Comparison of ENCODE assay signal across 21 cellular contexts in the genomic region with DNA sequence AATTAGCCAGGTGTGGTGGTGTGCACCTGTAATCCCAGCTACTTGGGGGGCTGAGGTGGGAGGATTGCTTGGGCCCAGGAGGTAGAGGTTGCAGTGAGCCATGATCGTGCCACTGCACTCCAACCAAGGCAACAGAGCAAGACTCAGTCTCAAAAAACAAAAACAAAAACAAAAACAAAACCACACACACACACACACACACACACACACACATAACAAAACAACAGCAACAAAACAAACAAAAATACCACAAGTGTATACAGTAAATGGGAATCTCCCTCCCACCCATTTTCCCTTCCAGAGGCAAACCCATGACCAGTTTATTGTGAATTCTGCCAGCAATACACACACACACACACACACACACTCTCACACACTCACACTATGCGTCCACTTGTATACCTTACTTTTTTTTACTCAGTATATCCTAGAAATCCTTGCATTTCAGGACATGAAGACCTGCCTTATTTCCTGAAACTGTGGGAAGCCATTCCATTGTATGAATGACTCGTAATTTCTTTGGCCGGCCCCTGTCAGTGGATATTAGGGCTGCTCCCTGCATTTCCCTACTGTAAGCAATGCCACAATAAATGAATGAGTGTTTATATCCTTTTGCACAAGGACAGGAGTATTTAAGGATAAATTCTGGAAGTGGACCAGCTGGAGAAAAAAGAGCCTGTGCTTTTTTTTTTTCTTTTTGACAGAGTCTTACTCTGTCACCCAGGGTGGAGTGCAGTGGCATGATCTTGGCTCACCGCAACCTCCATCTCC. TPM values are rescaled to one million over a fixed set of nuclear protein-coding genes. Genes with fewer than 3 reads are reported as not detected.
DNase-seq lines count a peak whose midpoint lies in the region; ATAC-seq and TF ChIP-seq lines count a peak whose summit lies in the region.
"Had no signal": no experiment of that assay in that cellular context is flagged by ENCODE, and none has a peak within 500 bp of the region (broad histone marks: within the 10 kb centered on the region; RNA-seq: fewer than 3 reads in every experiment).

No MANE protein-coding gene starts in this region.

- CTCF ChIA-PET in HEK293 (lab: Yijun Ruan, JAX), result interaction anchor here (0.6 to 11.0 kb wide), 5 partner anchors 12 to 114 kb away, joined by 3 to 105 read pairs (median 4); a partner anchor contains a TSS
- CTCF ChIA-PET in naive thymus-derived CD4-positive, alpha-beta T cell (lab: Charles Lee), result no interaction called here

- WGBS in sigmoid colon, 2 donors, result 77 to 87% methylated on average over 5 of the region's 5 CpGs
- 71 to 73% methylated on average over 5 of the region's 5 CpGs for WGBS in tibial nerve, 2 donors

- peaks cover 0 to 3% (median 0%) of the 10 kb centered on the region in 5 donors for H3K36me3 Mint-ChIP-seq in naive thymus-derived CD4-positive, alpha-beta T cell
- H3K36me3 Mint-ChIP-seq: IgD-negative memory B cell had no signal

- intact Hi-C loops in sigmoid colon (cut with DNase I), result no loop called here
- intact Hi-C loops in naive thymus-derived CD4-positive, alpha-beta T cell (cut with micrococcal nuclease), result no loop called here

- H3K4me1 Mint-ChIP-seq in naive thymus-derived CD4-positive, alpha-beta T cell, result peaks cover 10 to 38% (median 30%) of the 10 kb centered on the region in 7 donors
- H3K4me1 Mint-ChIP-seq: H9 had no signal

- no peaks in the 10 kb centered on the region for H3K36me3 ChIP-seq in HEK293 (ENCODE audit: control insufficient read depth in 2 of 2, insufficient read depth in 1 of 2, low read length in 2 of 2)
- H3K36me3 ChIP-seq in sigmoid colon, result no peaks in the 10 kb centered on the region
- no peaks in the 10 kb centered on the region for H3K36me3 ChIP-seq in tibial nerve
- no peaks in the 10 kb centered on the region for H3K36me3 ChIP-seq in naive thymus-derived CD4-positive, alpha-beta T cell (ENCODE audit: control insufficient read depth in 2 of 3, insufficient read depth in 3 of 3, low read length in 3 of 3)

- POLR2A ChIA-PET in HEK293 (lab: Yijun Ruan, JAX), result no interaction called here
- POLR2A ChIA-PET in naive thymus-derived CD4-positive, alpha-beta T cell (lab: Charles Lee), result no interaction called here

- ATAC-seq in GM21360 (IDR thresholded peaks at IDR 0.05; ENCODE audit: unreplicated experiment), result no peak
- ATAC-seq in naive thymus-derived CD4-positive, alpha-beta T cell, result no peak

- H3K4me3 ChIP-seq in HEK293 (ENCODE audit: low read depth, low read length), result no peak overlapping the region
- no peak overlapping the region for H3K4me3 ChIP-seq in sigmoid colon
- no peak overlapping the region for H3K4me3 ChIP-seq in tibial nerve
- H3K4me3 ChIP-seq in naive thymus-derived CD4-positive, alpha-beta T cell (ENCODE audit: low read length), result no peak overlapping the region

- no peak overlapping the region for H3K27ac Mint-ChIP-seq in naive thymus-derived CD4-positive, alpha-beta T cell
- H3K27ac Mint-ChIP-seq: CD4-positive, alpha-beta T cell; IgD-negative memory B cell had no signal

- TF ChIP-seq EP300 in sigmoid colon (IDR thresholded peaks at IDR 0.05) (no peak), tibial nerve (IDR thresholded peaks at IDR 0.05) (no peak)

- TF ChIP-seq POLR2A in sigmoid colon (IDR thresholded peaks at IDR 0.05) (no peak), tibial nerve (IDR thresholded peaks at IDR 0.05) (no peak)

- H3K27me3 Mint-ChIP-seq in naive thymus-derived CD4-positive, alpha-beta T cell, result peaks cover 0 to 10% (median 0%) of the 10 kb centered on the region in 5 donors
- H3K27me3 Mint-ChIP-seq: CD4-positive, alpha-beta T cell; IgD-negative memory B cell had no signal

- H3K27ac ChIP-seq in HEK293 (ENCODE audit: extremely low read depth, low read depth, low read length), result no peak overlapping the region
- H3K27ac ChIP-seq in sigmoid colon, result no peak overlapping the region
- H3K27ac ChIP-seq in tibial nerve, result no peak overlapping the region
- H3K27ac ChIP-seq in naive thymus-derived CD4-positive, alpha-beta T cell (ENCODE audit: low read depth, low read length), result no peak overlapping the region

- DNase-seq in EH (ENCODE audit: low read depth) (peak; percentile 68), RPMI7951 (ENCODE audit: low read depth) (peak; percentile 18), sigmoid colon (peak; percentile 18), GM19240 (ENCODE audit: insufficient read length, low spot score) (no peak), tibial nerve (ENCODE audit: low spot score in 2 of 2) (no peak)
- no peak for DNase-seq in naive thymus-derived CD4-positive, alpha-beta T cell
- DNase-seq: COR-L47, DMS79 treated with DMSO at 0.1 percent for 48 hours, H9, NCI-H1417, NCI-H1694 treated with DMSO at 0.1 percent for 48 hours, NCI-H2081 treated with DMSO at 0.1 percent for 48 hours, NCI-H2171 treated with DMSO at 0.1 percent for 48 hours, NCI-H446, NCI-H526, OCI-M1, Right ventricle myocardium superior had no signal

- no peak overlapping the region for H3K4me3 Mint-ChIP-seq in naive thymus-derived CD4-positive, alpha-beta T cell
- H3K4me3 Mint-ChIP-seq: CD4-positive, alpha-beta T cell; H9; IgD-negative memory B cell had no signal

- peaks cover 0 to 6% (median 0%) of the 10 kb centered on the region in 11 donors for H3K9me3 Mint-ChIP-seq in naive thymus-derived CD4-positive, alpha-beta T cell
- H3K9me3 Mint-ChIP-seq: CD4-positive, alpha-beta T cell had no signal

- H3K4me1 ChIP-seq in HEK293 (ENCODE audit: control insufficient read depth, insufficient read depth, low read length), result peaks cover 23% of the 10 kb centered on the region
- peaks cover 0 to 29% (median 23%) of the 10 kb centered on the region in 4 donors for H3K4me1 ChIP-seq in sigmoid colon
- peaks cover 0 to 32% (median 15%) of the 10 kb centered on the region in 4 donors for H3K4me1 ChIP-seq in tibial nerve
- peaks cover 0 to 26% of the 10 kb centered on the region in 2 donors for H3K4me1 ChIP-seq in naive thymus-derived CD4-positive, alpha-beta T cell (ENCODE audit: control insufficient read depth in 2 of 2, insufficient read depth in 2 of 2, low read length in 2 of 2)

- TF ChIP-seq CTCF in HEK293 (tag by site-specific recombination; IDR thresholded peaks at IDR 0.05) (no peak), sigmoid colon (IDR thresholded peaks at IDR 0.05) (no peak), tibial nerve (IDR thresholded peaks at IDR 0.05) (no peak)

- peaks cover 3% of the 10 kb centered on the region for H3K9me3 ChIP-seq in HEK293 (ENCODE audit: control insufficient read depth, insufficient read depth, low read depth, low read length)
- H3K9me3 ChIP-seq in sigmoid colon, result peaks cover 0 to 5% (median 0%) of the 10 kb centered on the region in 4 donors
- H3K9me3 ChIP-seq in tibial nerve, result peaks cover 0 to 5% (median 0%) of the 10 kb centered on the region in 4 donors
- H3K9me3 ChIP-seq in naive thymus-derived CD4-positive, alpha-beta T cell (ENCODE audit: control insufficient read depth in 2 of 3, low read length in 3 of 3), result no peaks in the 10 kb centered on the region

- H3K27me3 ChIP-seq in sigmoid colon (no peaks in the 10 kb centered on the region), tibial nerve (no peaks in the 10 kb centered on the region)
- no peaks in the 10 kb centered on the region for H3K27me3 ChIP-seq in naive thymus-derived CD4-positive, alpha-beta T cell (ENCODE audit: control insufficient read depth in 2 of 2, insufficient read depth in 2 of 2, low read length in 2 of 2)

TF ChIP-seq in HEK293, 187 proteins besides CTCF, POLR2A, EP300 and RAD21 (continues in another document):
- TF ChIP-seq ZNF510 (tag by site-specific recombination; IDR thresholded peaks at IDR 0.05; ENCODE audit: insufficient replicate concordance), result no peak
- TF ChIP-seq ZBTB48 (tag by site-specific recombination; IDR thresholded peaks at IDR 0.05), result no peak
- no peak for TF ChIP-seq PRDM1 (tag by site-specific recombination; IDR thresholded peaks at IDR 0.05)
- no peak for TF ChIP-seq HOXA7 (CRISPR knock-in tag; IDR thresholded peaks at IDR 0.05; ENCODE audit: borderline replicate concordance)
- no peak for TF ChIP-seq ZNF302 (tag by site-specific recombination; IDR thresholded peaks at IDR 0.05; ENCODE audit: low read depth)
- no peak for TF ChIP-seq ZNF24 (tag by site-specific recombination; IDR thresholded peaks at IDR 0.05)
- TF ChIP-seq ZNF202 (tag by site-specific recombination; IDR thresholded peaks at IDR 0.05; ENCODE audit: borderline replicate concordance), result no peak

RNA-seq across cellular contexts. Expression of a gene that starts 6.9 kb away (rescaled TPM):
- total RNA-seq in RPMI7951 (2014; rRNA removed; shearing (Covaris generic)), result 12.9 and 14.3 TPM in 2 replicates
- total RNA-seq in sigmoid colon (10 to 100 TPM; 19.4 to 34.6 (median 22.6) TPM), tibial nerve (100 to 1,000 TPM in 2 of 4 donors, 10 to 100 TPM in 2; 52.2 to 119 (median 89.0) TPM)
- 10 to 100 TPM in 1 of 3 donors, 1 to 10 TPM in 2; 1.2 to 13.0 (median 6.0) TPM for polyA plus RNA-seq in sigmoid colon
- 10 to 100 TPM; 11.1 to 47.2 (median 17.5) TPM for total RNA-seq in naive thymus-derived CD4-positive, alpha-beta T cell
- 10 to 100 TPM; 11.5 to 37.6 TPM for polyA plus RNA-seq in naive thymus-derived CD4-positive, alpha-beta T cell

RNA-seq across cellular contexts. Expression of a gene that starts 52.3 kb away (rescaled TPM):
- total RNA-seq in RPMI7951 (2014; rRNA removed; shearing (Covaris generic)), result 134 and 145 TPM in 2 replicates
- total RNA-seq in sigmoid colon (10 to 100 TPM; 33.5 to 58.5 (median 52.1) TPM), tibial nerve (10 to 100 TPM; 43.7 to 57.2 (median 51.2) TPM)
- 100 to 1,000 TPM in 1 of 3 donors, 10 to 100 TPM in 2; 68.5 to 103 (median 92.1) TPM for polyA plus RNA-seq in sigmoid colon
- total RNA-seq in naive thymus-derived CD4-positive, alpha-beta T cell, result 10 to 100 TPM; 45.3 to 99.1 (median 53.4) TPM
- polyA plus RNA-seq in naive thymus-derived CD4-positive, alpha-beta T cell, result 100 to 1,000 TPM; 137 to 156 TPM

RNA-seq across cellular contexts. Expression of a gene that starts 56.7 kb away (rescaled TPM):
- total RNA-seq in RPMI7951 (2014; rRNA removed; shearing (Covaris generic)), result 32.8 and 33.0 TPM in 2 replicates
- 10 to 100 TPM; 32.1 to 36.0 (median 34.2) TPM for total RNA-seq in sigmoid colon
- 10 to 100 TPM; 13.2 to 19.1 (median 16.0) TPM for polyA plus RNA-seq in sigmoid colon
- 10 to 100 TPM; 52.5 to 71.6 (median 56.7) TPM for total RNA-seq in tibial nerve
- total RNA-seq in naive thymus-derived CD4-positive, alpha-beta T cell, result 10 to 100 TPM; 19.8 to 51.5 (median 24.6) TPM
- polyA plus RNA-seq in naive thymus-derived CD4-positive, alpha-beta T cell, result 10 to 100 TPM; 17.6 to 23.3 TPM

Comparison
In these comparisons a context has a peak if more than half of its experiments do, and no peak if none do; other contexts are left out.
1. DNase-seq: peak in EH (single experiment), RPMI7951 (single experiment) and sigmoid colon (single experiment); none in GM19240 (single experiment), tibial nerve (0 of 2) and naive thymus-derived CD4-positive, alpha-beta T cell (0 of 9).